In genomic region chr7:41696323-41696916, GRCh38 we compare ENCODE assay signal across 8 cellular contexts. TPM values are rescaled to one million over a fixed set of nuclear protein-coding genes. Genes with fewer than 3 reads are reported as not detected.
DNase-seq lines count a peak whose midpoint lies in the region; ATAC-seq, FAIRE-seq and TF ChIP-seq lines count a peak whose summit lies in the region.

No MANE protein-coding gene starts in this region.

- H2AFZ ChIP-seq in H9 (ENCODE audit: low read length) (no peak overlapping the region), keratinocyte (ENCODE audit: control insufficient read depth, low read length) (no peak overlapping the region)

- H3K56ac ChIP-seq in H9 (ENCODE audit: insufficient read length, low read depth, low read length): no peak overlapping the region

- no peaks in the 10 kb centered on the region for H3K36me3 Mint-ChIP-seq in H9 (ENCODE audit: insufficient read depth in 1 of 3, low read depth in 3 of 3)

- H3K27me3 ChIP-seq in H9 (ENCODE audit: insufficient read depth, low read length) (no peaks in the 10 kb centered on the region), keratinocyte (ENCODE audit: control insufficient read depth, extremely low read depth, insufficient read depth, low read length) (no peaks in the 10 kb centered on the region), spleen (replicated peaks in 1 of 7) (peaks cover 0 to 62% (median 19%) of the 10 kb centered on the region in 7 donors)

- H3K4me3 ChIP-seq in cardiac fibroblast (replicated peaks in 1 of 2; ENCODE audit: low read depth in 2 of 2, low read length in 2 of 2) (peak overlapping the region; percentile 29 to 55), keratinocyte (ENCODE audit: control insufficient read depth in 2 of 3, extremely low read depth in 1 of 3, insufficient read depth in 2 of 3, low read depth in 1 of 3, low read length in 3 of 3) (peak overlapping the region; percentile 51 to 86 (median 86)), spleen (peak overlapping the region in 1 of 8 donors; percentile 12)

- no peak overlapping the region for H2BK20ac ChIP-seq in H9 (ENCODE audit: low read depth, low read length, poor library complexity, severe bottlenecking)

- no CpG with 5 or more reads among the region's 15 CpGs for WGBS in H9 (ENCODE audit: extremely low coverage, insufficient read length, low lambda C conversion rate)
- 37 to 56% (median 40%) methylated on average over 15 of the region's 15 CpGs for WGBS in spleen, 5 donors

- H2BK12ac ChIP-seq in H9 (ENCODE audit: insufficient read length, low read depth, low read length): no peak overlapping the region

- H3K79me1 ChIP-seq in H9 (ENCODE audit: insufficient read depth, low read depth, low read length, poor library complexity, severe bottlenecking): no peaks in the 10 kb centered on the region

- H3K27ac ChIP-seq in H9 (ENCODE audit: insufficient read length, low read depth, low read length) (no peak overlapping the region), keratinocyte (ENCODE audit: control insufficient read depth, insufficient read depth, low read length) (peak overlapping the region; percentile 65), spleen (peak overlapping the region in 1 of 8 donors; percentile 8)

- no peak overlapping the region for H3K18ac ChIP-seq in H9 (ENCODE audit: insufficient read length, low read depth, low read length)

- H3K4ac ChIP-seq in H9 (ENCODE audit: low read depth, low read length): no peak overlapping the region

- H4K8ac ChIP-seq in H9 (replicated peaks; ENCODE audit: insufficient read length, low read depth, low read length): no peak overlapping the region

- H2AK5ac ChIP-seq in H9 (ENCODE audit: insufficient read length, low read length): no peak overlapping the region

- no peak overlapping the region for H3T11ph ChIP-seq in H9 (ENCODE audit: low read length)

- peaks cover 4% of the 10 kb centered on the region; the same call in 1 of the 2 replicates for H3K4me1 ChIP-seq in H9 (ENCODE audit: insufficient read depth, low read length)
- H3K4me1 ChIP-seq in keratinocyte (ENCODE audit: control insufficient read depth, extremely low read depth, insufficient read depth, low read length): peaks cover 31% of the 10 kb centered on the region
- H3K4me1 ChIP-seq in spleen: peaks cover 3 to 77% (median 21%) of the 10 kb centered on the region in 6 donors

- H3K9ac ChIP-seq in H9 (ENCODE audit: extremely low read depth, insufficient read length, low read length) (no peak overlapping the region), keratinocyte (ENCODE audit: control insufficient read depth, extremely low read depth, insufficient read depth, low read length) (peak overlapping the region; percentile 93)

- no peak overlapping the region for H3K27ac Mint-ChIP-seq in H9

- H3K79me2 ChIP-seq in H9 (ENCODE audit: insufficient read depth, low read length): no peaks in the 10 kb centered on the region
- peaks cover 98% of the 10 kb centered on the region for H3K79me2 ChIP-seq in keratinocyte (ENCODE audit: control insufficient read depth, insufficient read depth, low read length)

- no peak overlapping the region for H3K14ac ChIP-seq in H9 (ENCODE audit: insufficient read depth, low read length)

- TF ChIP-seq POLR2A in spleen (IDR thresholded peaks at IDR 0.05): no peak

- no peak overlapping the region for H2BK120ac ChIP-seq in H9 (ENCODE audit: low read depth, low read length, poor library complexity, severe bottlenecking)

- H3K4me1 Mint-ChIP-seq in H9: peaks cover 54 to 58% of the 10 kb centered on the region in 2 experiments

- peaks cover 17% of the 10 kb centered on the region for H3K23me2 ChIP-seq in H9 (ENCODE audit: insufficient read length, low read depth, low read length, poor library complexity, severe bottlenecking)

- H3K23ac ChIP-seq in H9 (ENCODE audit: insufficient read length, low read depth, low read length): no peak overlapping the region

- no peaks in the 10 kb centered on the region for H3K9me3 ChIP-seq in H9 (ENCODE audit: control insufficient read depth, low read depth, low read length)
- H3K9me3 ChIP-seq in keratinocyte (ENCODE audit: control insufficient read depth, low read depth, low read length): no peaks in the 10 kb centered on the region
- H3K9me3 ChIP-seq in spleen: no peaks in the 10 kb centered on the region

- intact Hi-C loops in spleen (cut with DNase I; ENCODE audit: low total_unique reads): loop anchor here (5.0 to 10.0 kb wide), 2 partner anchors 682 to 1364 kb away; no protein-coding TSS in a partner anchor

- TF ChIP-seq CTCF in H9 (conservative IDR thresholded peaks at IDR 0.05): peak; percentile 91
- TF ChIP-seq CTCF in cardiac fibroblast (IDR thresholded peaks at IDR 0.05; ENCODE audit: low read depth, low read length): peak; percentile 74
- peak; percentile 74 to 90 (median 77) for TF ChIP-seq CTCF in keratinocyte (optimal IDR thresholded peaks at IDR 0.05 in 1 of 3, IDR thresholded peaks at IDR 0.05 in 1 of 3, conservative IDR thresholded peaks at IDR 0.05 in 1 of 3; ENCODE audit: extremely low read depth in 1 of 3, insufficient read depth in 2 of 3, low read length in 3 of 3)
- TF ChIP-seq CTCF in spleen (IDR thresholded peaks at IDR 0.05 in 8 of 11, conservative IDR thresholded peaks at IDR 0.05 in 3 of 11): peak; percentile 19 to 75 (median 59)

- peaks cover 21% of the 10 kb centered on the region for H3K27me3 Mint-ChIP-seq in H9 (ENCODE audit: low read depth)

- FAIRE-seq in keratinocyte (lab: Jason Lieb, UNC): peak; percentile 23

- no peaks in the 10 kb centered on the region for H4K20me1 ChIP-seq in H9 (ENCODE audit: control insufficient read depth, insufficient read depth, insufficient read length)
- H4K20me1 ChIP-seq in keratinocyte (ENCODE audit: control insufficient read depth, extremely low read depth, insufficient read depth, low read length): peaks cover 5% of the 10 kb centered on the region

- H4K91ac ChIP-seq in H9 (ENCODE audit: insufficient read length, low read depth, low read length): no peak overlapping the region

- ATAC-seq in GM19395 (IDR thresholded peaks at IDR 0.05; ENCODE audit: unreplicated experiment): no peak
- no peak for ATAC-seq in GM19324 (IDR thresholded peaks at IDR 0.05; ENCODE audit: low FRiP score, unreplicated experiment)

- no peak overlapping the region for H3K4me3 Mint-ChIP-seq in H9

- dilution Hi-C loops in keratinocyte (cut with MboI; ENCODE audit: extremely low pct_ligation_motif_present, low sequenced_read_pairs): loop anchor here (25.0 kb wide), 1 partner anchor 259 kb away; no protein-coding TSS in a partner anchor

- H3K36me3 ChIP-seq in keratinocyte (ENCODE audit: control insufficient read depth in 2 of 2, extremely low read depth in 1 of 2, insufficient read depth in 2 of 2, low read length in 2 of 2): peaks cover 19 to 29% of the 10 kb centered on the region in 2 experiments
- H3K36me3 ChIP-seq in spleen: no peaks in the 10 kb centered on the region

- no peaks in the 10 kb centered on the region for H3K9me1 ChIP-seq in keratinocyte (ENCODE audit: control insufficient read depth, extremely low read depth, insufficient read depth, low read length)

- H3K4me2 ChIP-seq in H9 (ENCODE audit: insufficient read depth, insufficient read length, low read length): no peak overlapping the region
- peak overlapping the region; percentile 84 for H3K4me2 ChIP-seq in keratinocyte (ENCODE audit: control insufficient read depth, extremely low read depth, insufficient read depth, low read depth, low read length)

- DNase-seq in DMS53 treated with DMSO at 0.1 percent for 48 hours (lab: John Stamatoyannopoulos, UW; ENCODE audit: unreplicated experiment): peak; percentile 67
- peak; percentile 81 for DNase-seq in H9
- DNase-seq in NOMO-1 treated with dmso at 0.1 percent for 144 hours (lab: John Stamatoyannopoulos, UW; ENCODE audit: unreplicated experiment): peak; percentile 16
- DNase-seq in cardiac fibroblast (ENCODE audit: low read depth in 2 of 2): peak; percentile 89 to 93
- no peak for DNase-seq in keratinocyte (ENCODE audit: low read depth, low spot score)
- peak; percentile 85 for DNase-seq in spleen

- H2BK5ac ChIP-seq in H9 (ENCODE audit: insufficient read length, low read length): no peak overlapping the region

- no peak overlapping the region for H2BK15ac ChIP-seq in H9 (ENCODE audit: low read depth, low read length)

- no peaks in the 10 kb centered on the region for H3K9me3 Mint-ChIP-seq in H9

- no peak overlapping the region for H4K5ac ChIP-seq in H9 (ENCODE audit: insufficient read length, low read depth, low read length)

RNA-seq across cellular contexts. Expression of gene INHBA, which starts 6.5 kb away (rescaled TPM):
- total RNA-seq in H9 (2021): 1.6 and 1.7 TPM in 2 replicates
- polyA plus RNA-seq in keratinocyte: 51.4 to 63.2 TPM (median 59.2 TPM) in 3 replicates
- 79.7 TPM for polyA plus RNA-seq in keratinocyte (2011; ENCODE audit: low read depth)
- 18.4 and 20.9 TPM in 2 replicates for polyA plus RNA-seq in keratinocyte (2011; cell fraction: cytosol; rRNA removed)
- polyA plus RNA-seq in keratinocyte (2011; cell fraction: nucleus; rRNA removed): 158 and 186 TPM in 2 replicates
- polyA plus RNA-seq in keratinocyte (2012; ENCODE audit: low replicate concordance): 26.5 and 79.3 TPM in 2 replicates
- polyA minus RNA-seq in keratinocyte: 115 to 137 TPM (median 137 TPM) in 3 replicates
- 36.6 TPM for polyA minus RNA-seq in keratinocyte (2011; cell fraction: cytosol; rRNA and poly(A)+ RNA removed)
- 98.4 and 221 TPM in 2 replicates for polyA minus RNA-seq in keratinocyte (2011; cell fraction: nucleus; rRNA and poly(A)+ RNA removed)
- total RNA-seq in spleen: 1 to 10 TPM in 1 of 7 donors, under 1 TPM in 6; 0.20 to 3.9 (median 0.60) TPM
- polyA plus RNA-seq in spleen: under 1 TPM; 0.15 to 0.38 (median 0.26) TPM
